9 cellular contexts compared by ENCODE assay signal in genomic region chr21:14545906-14546480, GRCh38. TPM values are rescaled to one million over a fixed set of nuclear protein-coding genes. Genes with fewer than 3 reads are reported as not detected.
DNase-seq lines count a peak whose midpoint lies in the region; ATAC-seq lines count a peak whose summit lies in the region.
"Had no signal": no experiment of that assay in that cellular context is flagged by ENCODE, and none has a peak within 500 bp of the region (broad histone marks: within the 10 kb centered on the region; RNA-seq: fewer than 3 reads in every experiment).

Gene SAMSN1, minus strand, starts transcription at chr21:14546315. Its CDS starts 54 bp downstream, at chr21:14546261.

- peaks cover 64% of the 10 kb centered on the region for H3K4me1 Mint-ChIP-seq in activated naive CD8-positive, alpha-beta T cell (ENCODE audit: low read depth)
- peaks cover 31 to 79% (median 67%) of the 10 kb centered on the region in 7 donors for H3K4me1 Mint-ChIP-seq in naive thymus-derived CD4-positive, alpha-beta T cell

- H3K4me3 ChIP-seq in naive thymus-derived CD4-positive, alpha-beta T cell (ENCODE audit: low read length) = peak within 1 kb of the TSS; percentile 78

- POLR2A ChIA-PET in naive thymus-derived CD4-positive, alpha-beta T cell (lab: Charles Lee) = interaction anchor here (0.6 kb wide), 1 partner anchor 130 kb away, joined by 3 read pairs; no protein-coding TSS in a partner anchor

- no peaks in the 10 kb centered on the region for H3K27me3 Mint-ChIP-seq in activated naive CD8-positive, alpha-beta T cell
- no peaks in the 10 kb centered on the region for H3K27me3 Mint-ChIP-seq in naive thymus-derived CD4-positive, alpha-beta T cell

- ATAC-seq in GM18520 (IDR thresholded peaks at IDR 0.05; ENCODE audit: unreplicated experiment) (peak; percentile 88), HG02885 (IDR thresholded peaks at IDR 0.05; ENCODE audit: poor library complexity, unreplicated experiment) (peak; percentile 88)
- ATAC-seq in naive thymus-derived CD4-positive, alpha-beta T cell = peak; percentile 93

- H3K27ac Mint-ChIP-seq in activated naive CD8-positive, alpha-beta T cell = peak within 1 kb of the TSS; percentile 92
- H3K27ac Mint-ChIP-seq in naive thymus-derived CD4-positive, alpha-beta T cell = peak within 1 kb of the TSS; percentile 81 to 97 (median 93)

- H3K9me3 Mint-ChIP-seq in activated naive CD8-positive, alpha-beta T cell (ENCODE audit: low read depth) = peaks cover under 1% of the 10 kb centered on the region
- no peaks in the 10 kb centered on the region for H3K9me3 Mint-ChIP-seq in naive thymus-derived CD4-positive, alpha-beta T cell

- H3K9me3 ChIP-seq in naive thymus-derived CD4-positive, alpha-beta T cell (ENCODE audit: control insufficient read depth in 2 of 3, low read length in 3 of 3) = no peaks in the 10 kb centered on the region

- CTCF ChIA-PET in naive thymus-derived CD4-positive, alpha-beta T cell (lab: Charles Lee) = no interaction called here

- H3K4me1 ChIP-seq in naive thymus-derived CD4-positive, alpha-beta T cell (ENCODE audit: control insufficient read depth in 2 of 2, insufficient read depth in 2 of 2, low read length in 2 of 2) = peaks cover 43 to 50% of the 10 kb centered on the region in 2 donors

- peak; percentile 57 for DNase-seq in SIG-M5 (lab: John Stamatoyannopoulos, UW)
- peak in 8 of 9 donors; percentile 62 to 84 (median 78) for DNase-seq in naive thymus-derived CD4-positive, alpha-beta T cell
- no peak for DNase-seq in retina
- no peak for DNase-seq in NCI-H748 (lab: John Stamatoyannopoulos, UW; ENCODE audit: unreplicated experiment)
- no peak for DNase-seq in NCI-H774 (lab: John Stamatoyannopoulos, UW)

- no peaks in the 10 kb centered on the region for H3K27me3 ChIP-seq in naive thymus-derived CD4-positive, alpha-beta T cell (ENCODE audit: control insufficient read depth in 2 of 2, insufficient read depth in 2 of 2, low read length in 2 of 2)

- peak within 1 kb of the TSS; percentile 82 for H3K27ac ChIP-seq in naive thymus-derived CD4-positive, alpha-beta T cell (ENCODE audit: low read depth, low read length)

- H3K36me3 ChIP-seq in naive thymus-derived CD4-positive, alpha-beta T cell (ENCODE audit: control insufficient read depth in 2 of 3, insufficient read depth in 3 of 3, low read length in 3 of 3) = no peaks in the 10 kb centered on the region

- H3K4me3 Mint-ChIP-seq in activated naive CD8-positive, alpha-beta T cell = peak within 1 kb of the TSS; percentile 94
- peak within 1 kb of the TSS; percentile 81 to 99 (median 93) for H3K4me3 Mint-ChIP-seq in naive thymus-derived CD4-positive, alpha-beta T cell

- peaks cover 5% of the 10 kb centered on the region for H3K36me3 Mint-ChIP-seq in activated naive CD8-positive, alpha-beta T cell
- H3K36me3 Mint-ChIP-seq in naive thymus-derived CD4-positive, alpha-beta T cell = peaks cover 0 to 24% (median 0%) of the 10 kb centered on the region in 5 donors

- intact Hi-C loops in naive thymus-derived CD4-positive, alpha-beta T cell (cut with micrococcal nuclease) = loop anchor here (1.0 to 5.0 kb wide), 16 partner anchors 12 to 1185 kb away; partner anchors contain the start of genes HSPA13 (in 2 of the 2), NRIP1 (in 1 of the 2) and RBM11 (in 1 of the 2)

RNA-seq across cellular contexts. Expression of gene SAMSN1, which starts in this region (rescaled TPM):
- 100 to 1,000 TPM in 1 of 5 experiments, 10 to 100 TPM in 4; 27.5 to 136 (median 38.0) TPM for total RNA-seq in naive thymus-derived CD4-positive, alpha-beta T cell
- 10 to 100 TPM; 25.5 to 30.9 TPM for polyA plus RNA-seq in naive thymus-derived CD4-positive, alpha-beta T cell
- polyA plus RNA-seq: keratinocyte had no signal

Comparison
In these comparisons a context has a peak if more than half of its experiments do, and no peak if none do; other contexts are left out.
1. DNase-seq: peak in SIG-M5 (single experiment) and naive thymus-derived CD4-positive, alpha-beta T cell (8 of 9); none in retina (single experiment), NCI-H748 (single experiment) and NCI-H774 (single experiment).
2. Peak in every context shown above with its lines, with median percentiles within 50 percentile points of each other: ATAC-seq.